In the genomic region with DNA sequence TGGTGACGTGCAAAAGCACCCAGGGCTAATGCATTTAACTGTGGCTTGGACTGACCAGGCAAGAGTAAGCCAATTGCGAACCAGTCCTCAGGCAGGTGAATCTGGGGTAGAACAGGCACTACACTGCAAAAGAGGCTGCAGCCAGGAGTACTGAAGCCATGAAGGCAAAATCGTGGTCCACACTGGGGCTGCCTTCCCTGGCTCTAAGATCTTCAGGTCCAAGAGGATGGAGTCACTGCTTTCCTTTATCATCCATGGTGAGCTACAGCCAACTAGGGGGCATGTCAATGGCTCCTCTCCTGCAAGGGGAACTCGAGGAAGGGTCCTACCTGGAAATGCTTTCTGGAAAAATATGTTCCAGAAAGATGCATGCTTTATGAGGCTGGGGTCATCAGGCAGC, we compare ENCODE assay signal across 26 cellular contexts.
DNase-seq lines count a peak whose midpoint lies in the region; ATAC-seq, FAIRE-seq and TF ChIP-seq lines count a peak whose summit lies in the region.
"Had no signal": no experiment of that assay in that cellular context is flagged by ENCODE, and none has a peak within 500 bp of the region (broad histone marks: within the 10 kb centered on the region; RNA-seq: fewer than 3 reads in every experiment).

No MANE protein-coding gene starts in this region.

- H3K9me3 ChIP-seq in vagina = no peaks in the 10 kb centered on the region
- H3K9me3 ChIP-seq: A549; BLaER1 treated with 17β-estradiol and CSF1 and Interleukin-3, amounts not matched to agents 10 nM and 100 nM; Caco-2 had no signal

- no peaks in the 10 kb centered on the region for H3K36me3 Mint-ChIP-seq in activated CD8-positive, alpha-beta memory T cell treated with anti-CD3 and anti-CD28 coated beads, Interleukin-2, amount 10 ng/mL, durations not matched to agents 7 days and 5 days
- H3K36me3 Mint-ChIP-seq: CD8-positive, alpha-beta T cell had no signal

- FAIRE-seq in D721Med (lab: Jason Lieb, UNC) = no peak
- FAIRE-seq: A549, GM12878, GM12892, GM18507 had no signal

- H3K9me3 Mint-ChIP-seq in activated CD8-positive, alpha-beta memory T cell treated with anti-CD3 and anti-CD28 coated beads, Interleukin-2, amount 10 ng/mL, durations not matched to agents 7 days and 5 days (ENCODE audit: low read depth) = no peaks in the 10 kb centered on the region
- H3K9me3 Mint-ChIP-seq: CD8-positive, alpha-beta T cell had no signal

- ATAC-seq in activated CD8-positive, alpha-beta memory T cell treated with anti-CD3 and anti-CD28 coated beads, Interleukin-2, amount 10 ng/mL, durations not matched to agents 7 days and 5 days = no peak
- ATAC-seq: A549; CD8-positive, alpha-beta T cell; GM12878 had no signal

- no peaks in the 10 kb centered on the region for H3K36me3 ChIP-seq in vagina
- H3K36me3 ChIP-seq: BLaER1 treated with 17β-estradiol and CSF1 and Interleukin-3, amounts not matched to agents 10 nM and 100 nM had no signal

- no peak overlapping the region for H3K4me3 ChIP-seq in vagina
- H3K4me3 ChIP-seq: A549; BLaER1 treated with 17β-estradiol and CSF1 and Interleukin-3, amounts not matched to agents 10 nM and 100 nM; GM12878 had no signal

- H3K4me3 Mint-ChIP-seq in activated CD8-positive, alpha-beta memory T cell treated with anti-CD3 and anti-CD28 coated beads, Interleukin-2, amount 10 ng/mL, durations not matched to agents 7 days and 5 days = no peak overlapping the region
- H3K4me3 Mint-ChIP-seq: B cell; CD4-positive, alpha-beta T cell; CD8-positive, alpha-beta T cell had no signal

- no peaks in the 10 kb centered on the region for H3K4me1 Mint-ChIP-seq in activated CD8-positive, alpha-beta memory T cell treated with anti-CD3 and anti-CD28 coated beads, Interleukin-2, amount 10 ng/mL, durations not matched to agents 7 days and 5 days
- H3K4me1 Mint-ChIP-seq: B cell had no signal

- no peak overlapping the region for H3K27ac ChIP-seq in vagina
- H3K27ac ChIP-seq: 22Rv1; A549; BLaER1 treated with 17β-estradiol and CSF1 and Interleukin-3, amounts not matched to agents 10 nM and 100 nM; C4-2B had no signal

- no peak overlapping the region for H3K27ac Mint-ChIP-seq in activated CD8-positive, alpha-beta memory T cell treated with anti-CD3 and anti-CD28 coated beads, Interleukin-2, amount 10 ng/mL, durations not matched to agents 7 days and 5 days
- H3K27ac Mint-ChIP-seq: B cell; CD4-positive, alpha-beta T cell; CD8-positive, alpha-beta T cell had no signal

- peak; percentile 13 for DNase-seq in activated CD8-positive, alpha-beta memory T cell treated with anti-CD3 and anti-CD28 coated beads for 24 hours
- DNase-seq in activated CD8-positive, alpha-beta memory T cell treated with anti-CD3 and anti-CD28 coated beads, Interleukin-2, amount 10 ng/mL, durations not matched to agents 7 days and 5 days = no peak
- DNase-seq in mesenteric fat pad (ENCODE audit: low spot score) (peak; percentile 28), vagina (ENCODE audit: extremely low spot score in 2 of 2) (peak; percentile 42 to 64), D721Med (ENCODE audit: insufficient read length, low spot score) (no peak)
- DNase-seq in activated effector memory CD4-positive, alpha-beta T cell treated with Interleukin-2 at 50 U/mL for 16 hours = no peak
- DNase-seq: AML-193; Caco-2; Calu3; CD4-positive, alpha-beta T cell; CD8-positive, alpha-beta T cell; DMS 273 treated with DMSO at 0.1 percent for 48 hours; DMS153; DMS53; DMS79; DND-41; EL; GDM1 had no signal

- CTCF ChIA-PET in activated CD8-positive, alpha-beta memory T cell treated with anti-CD3 and anti-CD28 coated beads, Interleukin-2, amount 10 ng/mL, durations not matched to agents 7 days and 5 days (lab: Charles Lee) = no interaction called here

- no peak for TF ChIP-seq POLR2A in vagina (IDR thresholded peaks at IDR 0.05)

- H3K27me3 Mint-ChIP-seq in activated CD8-positive, alpha-beta memory T cell treated with anti-CD3 and anti-CD28 coated beads, Interleukin-2, amount 10 ng/mL, durations not matched to agents 7 days and 5 days = no peaks in the 10 kb centered on the region

- intact Hi-C loops in vagina (cut with DNase I) = no loop called here

- TF ChIP-seq CTCF in vagina (IDR thresholded peaks at IDR 0.05) (no peak), D721Med (IDR thresholded peaks at IDR 0.05; ENCODE audit: insufficient read depth, missing control alignments) (no peak)

- no peaks in the 10 kb centered on the region for H3K4me1 ChIP-seq in vagina
- H3K4me1 ChIP-seq: A549; BLaER1 treated with 17β-estradiol and CSF1 and Interleukin-3, amounts not matched to agents 10 nM and 100 nM; Caco-2 had no signal

- no peaks in the 10 kb centered on the region for H3K27me3 ChIP-seq in vagina
- H3K27me3 ChIP-seq: BLaER1 treated with 17β-estradiol and CSF1 and Interleukin-3, amounts not matched to agents 10 nM and 100 nM had no signal

Comparison
In these comparisons a context has a peak if more than half of its experiments do, and no peak if none do; other contexts are left out.
1. DNase-seq: peak in activated CD8-positive, alpha-beta memory T cell treated with anti-CD3 and anti-CD28 coated beads for 24 hours (single experiment), mesenteric fat pad (single experiment) and vagina (2 of 2); none in activated CD8-positive, alpha-beta memory T cell treated with anti-CD3 and anti-CD28 coated beads, Interleukin-2, amount 10 ng/mL, durations not matched to agents 7 days and 5 days (single experiment), activated effector memory CD4-positive, alpha-beta T cell treated with Interleukin-2 at 50 U/mL for 16 hours (single experiment) and D721Med (single experiment).